Comparison of ENCODE assay signal across 8 cellular contexts in genomic region chr1:120544434-120544833, GRCh38.
DNase-seq lines count a peak whose midpoint lies in the region; ATAC-seq and TF ChIP-seq lines count a peak whose summit lies in the region.
"Not testable (repeated sequence)": the region's sequence is repeated elsewhere in the genome, so short reads cannot be mapped to it uniquely, and the experiment has no call there.

No MANE protein-coding gene starts in this region.

- peaks cover 0 to 39% of the 10 kb centered on the region in 2 donors for H3K36me3 ChIP-seq in psoas muscle (ENCODE audit: insufficient read depth in 1 of 2, low read depth in 1 of 2)

- not testable (repeated sequence) for DNase-seq in GM10266 (ENCODE audit: extremely low spot score)
- peak; percentile 95 for DNase-seq in activated CD4-positive, alpha-beta T cell treated with anti-CD3 and anti-CD28 coated beads, Interleukin-2, amount 10 ng/mL, durations not matched to agents 24 days and 14 days
- DNase-seq in activated naive CD8-positive, alpha-beta T cell treated with anti-CD3 and anti-CD28 coated beads, Interleukin-2, amount 50 U/mL, for 24 hours: peak; percentile 87
- peak; percentile 80 for DNase-seq in cardiac septum (ENCODE audit: low spot score)
- DNase-seq in psoas muscle: peak; percentile 47 to 64

- H3K4me3 Mint-ChIP-seq in activated CD4-positive, alpha-beta T cell treated with anti-CD3 and anti-CD28 coated beads, Interleukin-2, amount 10 ng/mL, durations not matched to agents 24 days and 14 days; activated naive CD8-positive, alpha-beta T cell treated with anti-CD3 and anti-CD28 coated beads, Interleukin-2, amount 50 U/mL, for 24 hours; stimulated activated memory B cell treated with anti-CD40 and anti-IgM and Interleukin-4, amounts not matched to agents 10 μg/mL and 1 μg/mL and 100 μg/mL, for 72 hours: not testable (repeated sequence)

- H3K4me1 Mint-ChIP-seq in activated CD4-positive, alpha-beta T cell treated with anti-CD3 and anti-CD28 coated beads, Interleukin-2, amount 10 ng/mL, durations not matched to agents 24 days and 14 days; activated naive CD8-positive, alpha-beta T cell treated with anti-CD3 and anti-CD28 coated beads, Interleukin-2, amount 50 U/mL, for 24 hours; stimulated activated memory B cell treated with anti-CD40 and anti-IgM and Interleukin-4, amounts not matched to agents 10 μg/mL and 1 μg/mL and 100 μg/mL, for 72 hours: not testable (repeated sequence)

- TF ChIP-seq CTCF in GM10266 (IDR thresholded peaks at IDR 0.05; ENCODE audit: control insufficient read depth, insufficient read depth, low read depth, missing control alignments) (peak; percentile 57), psoas muscle (IDR thresholded peaks at IDR 0.05) (peak; percentile 60)

- H3K36me3 Mint-ChIP-seq in activated CD4-positive, alpha-beta T cell treated with anti-CD3 and anti-CD28 coated beads, Interleukin-2, amount 10 ng/mL, durations not matched to agents 24 days and 14 days (ENCODE audit: low read depth); activated naive CD8-positive, alpha-beta T cell treated with anti-CD3 and anti-CD28 coated beads, Interleukin-2, amount 50 U/mL, for 24 hours (ENCODE audit: low read depth); stimulated activated memory B cell treated with anti-CD40 and anti-IgM and Interleukin-4, amounts not matched to agents 10 μg/mL and 1 μg/mL and 100 μg/mL, for 72 hours: not testable (repeated sequence)

- H3K9me3 Mint-ChIP-seq in activated CD4-positive, alpha-beta T cell treated with anti-CD3 and anti-CD28 coated beads, Interleukin-2, amount 10 ng/mL, durations not matched to agents 24 days and 14 days; activated naive CD8-positive, alpha-beta T cell treated with anti-CD3 and anti-CD28 coated beads, Interleukin-2, amount 50 U/mL, for 24 hours; stimulated activated memory B cell treated with anti-CD40 and anti-IgM and Interleukin-4, amounts not matched to agents 10 μg/mL and 1 μg/mL and 100 μg/mL, for 72 hours: not testable (repeated sequence)

- intact Hi-C loops in activated CD4-positive, alpha-beta T cell treated with anti-CD3 and anti-CD28 coated beads, Interleukin-2, amount 10 ng/mL, durations not matched to agents 24 days and 14 days (cut with micrococcal nuclease); cardiac septum (cut with DNase I); psoas muscle (cut with DNase I): not testable (repeated sequence)

- not testable (repeated sequence) for H3K4me3 ChIP-seq in psoas muscle

- not testable (repeated sequence) for H3K27ac ChIP-seq in psoas muscle

- 8 to 39% (median 8%) methylated on average over 1 of the region's 2 CpGs for WGBS in psoas muscle, 3 donors

- not testable (repeated sequence) for H3K4me1 ChIP-seq in psoas muscle

- not testable (repeated sequence) for H3K27me3 ChIP-seq in psoas muscle (ENCODE audit: insufficient read depth in 3 of 3, low read length in 2 of 3)

- not testable (repeated sequence) for H3K27ac Mint-ChIP-seq in activated CD4-positive, alpha-beta T cell treated with anti-CD3 and anti-CD28 coated beads, Interleukin-2, amount 10 ng/mL, durations not matched to agents 24 days and 14 days; activated naive CD8-positive, alpha-beta T cell treated with anti-CD3 and anti-CD28 coated beads, Interleukin-2, amount 50 U/mL, for 24 hours; stimulated activated memory B cell treated with anti-CD40 and anti-IgM and Interleukin-4, amounts not matched to agents 10 μg/mL and 1 μg/mL and 100 μg/mL, for 72 hours

- not testable (repeated sequence) for H3K9me3 ChIP-seq in psoas muscle

- not testable (repeated sequence) for H3K27me3 Mint-ChIP-seq in activated CD4-positive, alpha-beta T cell treated with anti-CD3 and anti-CD28 coated beads, Interleukin-2, amount 10 ng/mL, durations not matched to agents 24 days and 14 days; activated naive CD8-positive, alpha-beta T cell treated with anti-CD3 and anti-CD28 coated beads, Interleukin-2, amount 50 U/mL, for 24 hours; stimulated activated memory B cell treated with anti-CD40 and anti-IgM and Interleukin-4, amounts not matched to agents 10 μg/mL and 1 μg/mL and 100 μg/mL, for 72 hours

- ATAC-seq in GM21737 (IDR thresholded peaks at IDR 0.05; ENCODE audit: unreplicated experiment) (peak; percentile 78), HG03457 (IDR thresholded peaks at IDR 0.05; ENCODE audit: unreplicated experiment) (peak; percentile 81), psoas muscle (peak; percentile 74 to 84 (median 81))
- peak; percentile 90 for ATAC-seq in activated naive CD8-positive, alpha-beta T cell treated with anti-CD3 and anti-CD28 coated beads, Interleukin-2, amount 50 U/mL, for 24 hours
- ATAC-seq in stimulated activated memory B cell treated with anti-CD40 and anti-IgM and Interleukin-4, amounts not matched to agents 10 μg/mL and 1 μg/mL and 100 μg/mL, for 72 hours: peak; percentile 76
